Comparison of ENCODE assay signal across 2 cellular contexts in the genomic region with DNA sequence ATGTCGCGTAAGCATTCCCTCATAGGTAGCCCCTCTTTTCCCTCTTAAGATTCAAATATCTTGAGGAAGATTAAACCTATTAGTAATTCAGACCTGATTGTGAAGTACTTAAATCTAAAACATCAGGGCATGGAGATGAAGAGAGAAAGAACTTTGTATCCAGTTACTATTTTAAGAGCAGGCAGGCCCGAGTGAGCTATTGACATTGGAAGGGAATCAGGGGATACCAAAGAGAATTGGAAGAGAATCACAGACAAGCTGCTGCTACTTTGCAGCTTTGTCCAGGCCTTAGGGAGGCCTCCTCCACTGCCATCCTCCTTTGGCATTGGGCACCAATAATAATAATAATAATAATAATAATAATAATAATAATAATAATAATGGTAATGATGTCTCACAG.
TF ChIP-seq lines count a peak whose summit lies in the region.

No MANE protein-coding gene starts in this region.

TF ChIP-seq in liver, 16 proteins besides CTCF, POLR2A, EP300 and RAD21 (continued from another document):
- TF ChIP-seq, protein P1, sequence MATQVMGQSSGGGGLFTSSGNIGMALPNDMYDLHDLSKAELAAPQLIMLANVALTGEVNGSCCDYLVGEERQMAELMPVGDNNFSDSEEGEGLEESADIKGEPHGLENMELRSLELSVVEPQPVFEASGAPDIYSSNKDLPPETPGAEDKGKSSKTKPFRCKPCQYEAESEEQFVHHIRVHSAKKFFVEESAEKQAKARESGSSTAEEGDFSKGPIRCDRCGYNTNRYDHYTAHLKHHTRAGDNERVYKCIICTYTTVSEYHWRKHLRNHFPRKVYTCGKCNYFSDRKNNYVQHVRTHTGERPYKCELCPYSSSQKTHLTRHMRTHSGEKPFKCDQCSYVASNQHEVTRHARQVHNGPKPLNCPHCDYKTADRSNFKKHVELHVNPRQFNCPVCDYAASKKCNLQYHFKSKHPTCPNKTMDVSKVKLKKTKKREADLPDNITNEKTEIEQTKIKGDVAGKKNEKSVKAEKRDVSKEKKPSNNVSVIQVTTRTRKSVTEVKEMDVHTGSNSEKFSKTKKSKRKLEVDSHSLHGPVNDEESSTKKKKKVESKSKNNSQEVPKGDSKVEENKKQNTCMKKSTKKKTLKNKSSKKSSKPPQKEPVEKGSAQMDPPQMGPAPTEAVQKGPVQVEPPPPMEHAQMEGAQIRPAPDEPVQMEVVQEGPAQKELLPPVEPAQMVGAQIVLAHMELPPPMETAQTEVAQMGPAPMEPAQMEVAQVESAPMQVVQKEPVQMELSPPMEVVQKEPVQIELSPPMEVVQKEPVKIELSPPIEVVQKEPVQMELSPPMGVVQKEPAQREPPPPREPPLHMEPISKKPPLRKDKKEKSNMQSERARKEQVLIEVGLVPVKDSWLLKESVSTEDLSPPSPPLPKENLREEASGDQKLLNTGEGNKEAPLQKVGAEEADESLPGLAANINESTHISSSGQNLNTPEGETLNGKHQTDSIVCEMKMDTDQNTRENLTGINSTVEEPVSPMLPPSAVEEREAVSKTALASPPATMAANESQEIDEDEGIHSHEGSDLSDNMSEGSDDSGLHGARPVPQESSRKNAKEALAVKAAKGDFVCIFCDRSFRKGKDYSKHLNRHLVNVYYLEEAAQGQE (IDR thresholded peaks at IDR 0.05), result peak; percentile 50
- TF ChIP-seq, protein P2, sequence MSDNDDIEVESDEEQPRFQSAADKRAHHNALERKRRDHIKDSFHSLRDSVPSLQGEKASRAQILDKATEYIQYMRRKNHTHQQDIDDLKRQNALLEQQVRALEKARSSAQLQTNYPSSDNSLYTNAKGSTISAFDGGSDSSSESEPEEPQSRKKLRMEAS (IDR thresholded peaks at IDR 0.05), result no peak
- TF ChIP-seq, protein P3, sequence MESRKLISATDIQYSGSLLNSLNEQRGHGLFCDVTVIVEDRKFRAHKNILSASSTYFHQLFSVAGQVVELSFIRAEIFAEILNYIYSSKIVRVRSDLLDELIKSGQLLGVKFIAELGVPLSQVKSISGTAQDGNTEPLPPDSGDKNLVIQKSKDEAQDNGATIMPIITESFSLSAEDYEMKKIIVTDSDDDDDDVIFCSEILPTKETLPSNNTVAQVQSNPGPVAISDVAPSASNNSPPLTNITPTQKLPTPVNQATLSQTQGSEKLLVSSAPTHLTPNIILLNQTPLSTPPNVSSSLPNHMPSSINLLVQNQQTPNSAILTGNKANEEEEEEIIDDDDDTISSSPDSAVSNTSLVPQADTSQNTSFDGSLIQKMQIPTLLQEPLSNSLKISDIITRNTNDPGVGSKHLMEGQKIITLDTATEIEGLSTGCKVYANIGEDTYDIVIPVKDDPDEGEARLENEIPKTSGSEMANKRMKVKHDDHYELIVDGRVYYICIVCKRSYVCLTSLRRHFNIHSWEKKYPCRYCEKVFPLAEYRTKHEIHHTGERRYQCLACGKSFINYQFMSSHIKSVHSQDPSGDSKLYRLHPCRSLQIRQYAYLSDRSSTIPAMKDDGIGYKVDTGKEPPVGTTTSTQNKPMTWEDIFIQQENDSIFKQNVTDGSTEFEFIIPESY (IDR thresholded peaks at IDR 0.05), result no peak
- TF ChIP-seq FOXA2 (IDR thresholded peaks at IDR 0.05), result peak; percentile 95
- TF ChIP-seq NR2F2 (IDR thresholded peaks at IDR 0.05), result no peak
- TF ChIP-seq FOXA1 (IDR thresholded peaks at IDR 0.05), result peak; percentile 92
- TF ChIP-seq HNF4G (IDR thresholded peaks at IDR 0.05), result peak; percentile 17
- TF ChIP-seq, protein P4, sequence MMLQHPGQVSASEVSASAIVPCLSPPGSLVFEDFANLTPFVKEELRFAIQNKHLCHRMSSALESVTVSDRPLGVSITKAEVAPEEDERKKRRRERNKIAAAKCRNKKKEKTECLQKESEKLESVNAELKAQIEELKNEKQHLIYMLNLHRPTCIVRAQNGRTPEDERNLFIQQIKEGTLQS (IDR thresholded peaks at IDR 0.05), result no peak
- TF ChIP-seq JUND (IDR thresholded peaks at IDR 0.05), result no peak
- TF ChIP-seq YY1 (IDR thresholded peaks at IDR 0.05), result peak; percentile 17

TF ChIP-seq in HepG2, 621 proteins besides CTCF, POLR2A, EP300 and RAD21 (continued from another document):
- TF ChIP-seq, protein P5, sequence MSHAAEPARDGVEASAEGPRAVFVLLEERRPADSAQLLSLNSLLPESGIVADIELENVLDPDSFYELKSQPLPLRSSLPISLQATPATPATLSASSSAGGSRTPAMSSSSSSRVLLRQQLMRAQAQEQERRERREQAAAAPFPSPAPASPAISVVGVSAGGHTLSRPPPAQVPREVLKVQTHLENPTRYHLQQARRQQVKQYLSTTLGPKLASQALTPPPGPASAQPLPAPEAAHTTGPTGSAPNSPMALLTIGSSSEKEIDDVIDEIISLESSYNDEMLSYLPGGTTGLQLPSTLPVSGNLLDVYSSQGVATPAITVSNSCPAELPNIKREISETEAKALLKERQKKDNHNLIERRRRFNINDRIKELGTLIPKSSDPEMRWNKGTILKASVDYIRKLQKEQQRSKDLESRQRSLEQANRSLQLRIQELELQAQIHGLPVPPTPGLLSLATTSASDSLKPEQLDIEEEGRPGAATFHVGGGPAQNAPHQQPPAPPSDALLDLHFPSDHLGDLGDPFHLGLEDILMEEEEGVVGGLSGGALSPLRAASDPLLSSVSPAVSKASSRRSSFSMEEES (CRISPR knock-in tag; IDR thresholded peaks at IDR 0.05), result no peak
- TF ChIP-seq, protein P6, sequence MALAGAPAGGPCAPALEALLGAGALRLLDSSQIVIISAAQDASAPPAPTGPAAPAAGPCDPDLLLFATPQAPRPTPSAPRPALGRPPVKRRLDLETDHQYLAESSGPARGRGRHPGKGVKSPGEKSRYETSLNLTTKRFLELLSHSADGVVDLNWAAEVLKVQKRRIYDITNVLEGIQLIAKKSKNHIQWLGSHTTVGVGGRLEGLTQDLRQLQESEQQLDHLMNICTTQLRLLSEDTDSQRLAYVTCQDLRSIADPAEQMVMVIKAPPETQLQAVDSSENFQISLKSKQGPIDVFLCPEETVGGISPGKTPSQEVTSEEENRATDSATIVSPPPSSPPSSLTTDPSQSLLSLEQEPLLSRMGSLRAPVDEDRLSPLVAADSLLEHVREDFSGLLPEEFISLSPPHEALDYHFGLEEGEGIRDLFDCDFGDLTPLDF (CRISPR knock-in tag; IDR thresholded peaks at IDR 0.05), result no peak
- TF ChIP-seq, protein P7, sequence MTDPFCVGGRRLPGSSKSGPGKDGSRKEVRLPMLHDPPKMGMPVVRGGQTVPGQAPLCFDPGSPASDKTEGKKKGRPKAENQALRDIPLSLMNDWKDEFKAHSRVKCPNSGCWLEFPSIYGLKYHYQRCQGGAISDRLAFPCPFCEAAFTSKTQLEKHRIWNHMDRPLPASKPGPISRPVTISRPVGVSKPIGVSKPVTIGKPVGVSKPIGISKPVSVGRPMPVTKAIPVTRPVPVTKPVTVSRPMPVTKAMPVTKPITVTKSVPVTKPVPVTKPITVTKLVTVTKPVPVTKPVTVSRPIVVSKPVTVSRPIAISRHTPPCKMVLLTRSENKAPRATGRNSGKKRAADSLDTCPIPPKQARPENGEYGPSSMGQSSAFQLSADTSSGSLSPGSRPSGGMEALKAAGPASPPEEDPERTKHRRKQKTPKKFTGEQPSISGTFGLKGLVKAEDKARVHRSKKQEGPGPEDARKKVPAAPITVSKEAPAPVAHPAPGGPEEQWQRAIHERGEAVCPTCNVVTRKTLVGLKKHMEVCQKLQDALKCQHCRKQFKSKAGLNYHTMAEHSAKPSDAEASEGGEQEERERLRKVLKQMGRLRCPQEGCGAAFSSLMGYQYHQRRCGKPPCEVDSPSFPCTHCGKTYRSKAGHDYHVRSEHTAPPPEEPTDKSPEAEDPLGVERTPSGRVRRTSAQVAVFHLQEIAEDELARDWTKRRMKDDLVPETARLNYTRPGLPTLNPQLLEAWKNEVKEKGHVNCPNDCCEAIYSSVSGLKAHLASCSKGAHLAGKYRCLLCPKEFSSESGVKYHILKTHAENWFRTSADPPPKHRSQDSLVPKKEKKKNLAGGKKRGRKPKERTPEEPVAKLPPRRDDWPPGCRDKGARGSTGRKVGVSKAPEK (CRISPR knock-in tag; IDR thresholded peaks at IDR 0.05; ENCODE audit: borderline replicate concordance), result no peak
- TF ChIP-seq, protein P8, sequence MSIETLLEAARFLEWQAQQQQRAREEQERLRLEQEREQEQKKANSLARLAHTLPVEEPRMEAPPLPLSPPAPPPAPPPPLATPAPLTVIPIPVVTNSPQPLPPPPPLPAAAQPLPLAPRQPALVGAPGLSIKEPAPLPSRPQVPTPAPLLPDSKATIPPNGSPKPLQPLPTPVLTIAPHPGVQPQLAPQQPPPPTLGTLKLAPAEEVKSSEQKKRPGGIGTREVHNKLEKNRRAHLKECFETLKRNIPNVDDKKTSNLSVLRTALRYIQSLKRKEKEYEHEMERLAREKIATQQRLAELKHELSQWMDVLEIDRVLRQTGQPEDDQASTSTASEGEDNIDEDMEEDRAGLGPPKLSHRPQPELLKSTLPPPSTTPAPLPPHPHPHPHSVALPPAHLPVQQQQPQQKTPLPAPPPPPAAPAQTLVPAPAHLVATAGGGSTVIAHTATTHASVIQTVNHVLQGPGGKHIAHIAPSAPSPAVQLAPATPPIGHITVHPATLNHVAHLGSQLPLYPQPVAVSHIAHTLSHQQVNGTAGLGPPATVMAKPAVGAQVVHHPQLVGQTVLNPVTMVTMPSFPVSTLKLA (IDR thresholded peaks at IDR 0.05), result no peak
- no peak for TF ChIP-seq ZBTB42 (CRISPR knock-in tag; IDR thresholded peaks at IDR 0.05)
- TF ChIP-seq FOXP1 (IDR thresholded peaks at IDR 0.05), result no peak
- TF ChIP-seq FOXP1 (CRISPR knock-in tag; IDR thresholded peaks at IDR 0.05), result no peak
- no peak for TF ChIP-seq ZNF672 (CRISPR knock-in tag; IDR thresholded peaks at IDR 0.05)
- no peak for TF ChIP-seq ARNT (IDR thresholded peaks at IDR 0.05)
- TF ChIP-seq FOXO1 (CRISPR knock-in tag; IDR thresholded peaks at IDR 0.05), result no peak
- TF ChIP-seq, protein P9, sequence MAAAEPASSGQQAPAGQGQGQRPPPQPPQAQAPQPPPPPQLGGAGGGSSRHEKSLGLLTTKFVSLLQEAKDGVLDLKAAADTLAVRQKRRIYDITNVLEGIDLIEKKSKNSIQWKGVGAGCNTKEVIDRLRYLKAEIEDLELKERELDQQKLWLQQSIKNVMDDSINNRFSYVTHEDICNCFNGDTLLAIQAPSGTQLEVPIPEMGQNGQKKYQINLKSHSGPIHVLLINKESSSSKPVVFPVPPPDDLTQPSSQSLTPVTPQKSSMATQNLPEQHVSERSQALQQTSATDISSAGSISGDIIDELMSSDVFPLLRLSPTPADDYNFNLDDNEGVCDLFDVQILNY (CRISPR knock-in tag; conservative IDR thresholded peaks at IDR 0.05), result no peak
- TF ChIP-seq, protein P10, sequence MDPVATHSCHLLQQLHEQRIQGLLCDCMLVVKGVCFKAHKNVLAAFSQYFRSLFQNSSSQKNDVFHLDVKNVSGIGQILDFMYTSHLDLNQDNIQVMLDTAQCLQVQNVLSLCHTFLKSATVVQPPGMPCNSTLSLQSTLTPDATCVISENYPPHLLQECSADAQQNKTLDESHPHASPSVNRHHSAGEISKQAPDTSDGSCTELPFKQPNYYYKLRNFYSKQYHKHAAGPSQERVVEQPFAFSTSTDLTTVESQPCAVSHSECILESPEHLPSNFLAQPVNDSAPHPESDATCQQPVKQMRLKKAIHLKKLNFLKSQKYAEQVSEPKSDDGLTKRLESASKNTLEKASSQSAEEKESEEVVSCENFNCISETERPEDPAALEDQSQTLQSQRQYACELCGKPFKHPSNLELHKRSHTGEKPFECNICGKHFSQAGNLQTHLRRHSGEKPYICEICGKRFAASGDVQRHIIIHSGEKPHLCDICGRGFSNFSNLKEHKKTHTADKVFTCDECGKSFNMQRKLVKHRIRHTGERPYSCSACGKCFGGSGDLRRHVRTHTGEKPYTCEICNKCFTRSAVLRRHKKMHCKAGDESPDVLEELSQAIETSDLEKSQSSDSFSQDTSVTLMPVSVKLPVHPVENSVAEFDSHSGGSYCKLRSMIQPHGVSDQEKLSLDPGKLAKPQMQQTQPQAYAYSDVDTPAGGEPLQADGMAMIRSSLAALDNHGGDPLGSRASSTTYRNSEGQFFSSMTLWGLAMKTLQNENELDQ (CRISPR knock-in tag; IDR thresholded peaks at IDR 0.05; ENCODE audit: borderline replicate concordance), result no peak
